9 cellular contexts compared by ENCODE assay signal in genomic region chr20:63942250-63943006, GRCh38. TPM values are rescaled to one million over a fixed set of nuclear protein-coding genes. Genes with fewer than 3 reads are reported as not detected.
DNase-seq lines count a peak whose midpoint lies in the region; ATAC-seq and TF ChIP-seq lines count a peak whose summit lies in the region.
"Had no signal": no experiment of that assay in that cellular context is flagged by ENCODE, and none has a peak within 500 bp of the region (broad histone marks: within the 10 kb centered on the region; RNA-seq: fewer than 3 reads in every experiment).

No MANE protein-coding gene starts in this region.

- H3K4me1 ChIP-seq in RWPE2 (ENCODE audit: insufficient read depth, poor library complexity, severe bottlenecking), result peaks cover 18% of the 10 kb centered on the region

- H3K4me1 Mint-ChIP-seq in dendritic cell treated with granulocyte-macrophage colony-stimulating factor and Interleukin-4, amounts not matched to agents 40 ng/mL and 50 ng/mL, for 4 days (ENCODE audit: low read depth), result peaks cover 53% of the 10 kb centered on the region
- peaks cover 7 to 23% of the 10 kb centered on the region in 2 donors for H3K4me1 Mint-ChIP-seq in natural killer cell

- no peaks in the 10 kb centered on the region for H3K9me3 Mint-ChIP-seq in dendritic cell treated with granulocyte-macrophage colony-stimulating factor and Interleukin-4, amounts not matched to agents 40 ng/mL and 50 ng/mL, for 4 days
- H3K9me3 Mint-ChIP-seq in natural killer cell, result no peaks in the 10 kb centered on the region

- peak overlapping the region; percentile 79 for H3K27ac ChIP-seq in RWPE2 (ENCODE audit: poor library complexity, severe bottlenecking)

- DNase-seq in DMS53 (lab: John Stamatoyannopoulos, UW) (peak; percentile 57), DMS53 treated with DMSO at 0.1 percent for 48 hours (lab: John Stamatoyannopoulos, UW; ENCODE audit: unreplicated experiment) (no peak), RWPE2 (ENCODE audit: low spot score) (peak; percentile 93), natural killer cell (no peak), NCI-H1436 (lab: John Stamatoyannopoulos, UW) (no peak), NCI-H774 (lab: John Stamatoyannopoulos, UW) (no peak)

- TF ChIP-seq CTCF in RWPE2 (IDR thresholded peaks at IDR 0.05; ENCODE audit: poor library complexity, severe bottlenecking) (no peak), natural killer cell (IDR thresholded peaks at IDR 0.05) (no peak)

- no peaks in the 10 kb centered on the region for H3K27me3 ChIP-seq in RWPE2 (ENCODE audit: insufficient read depth, poor library complexity, severe bottlenecking)

- ATAC-seq in RWPE2 (ENCODE audit: low read depth), result peak; percentile 17
- no peak for ATAC-seq in natural killer cell
- no peak for ATAC-seq in HG02884 (IDR thresholded peaks at IDR 0.05; ENCODE audit: unreplicated experiment)

- H3K9me3 ChIP-seq in RWPE2 (ENCODE audit: severe bottlenecking), result no peaks in the 10 kb centered on the region
- H3K9me3 ChIP-seq: A549 had no signal

- H3K4me3 Mint-ChIP-seq in dendritic cell treated with granulocyte-macrophage colony-stimulating factor and Interleukin-4, amounts not matched to agents 40 ng/mL and 50 ng/mL, for 4 days, result peak overlapping the region; percentile 51
- peak overlapping the region; percentile 78 for H3K4me3 Mint-ChIP-seq in natural killer cell

- intact Hi-C loops in dendritic cell treated with granulocyte-macrophage colony-stimulating factor and Interleukin-4, amounts not matched to agents 40 ng/mL and 50 ng/mL, for 4 days (cut with micrococcal nuclease), result loop anchor here (1.0 kb wide), 1 partner anchor 13 kb away; no protein-coding TSS in a partner anchor
- intact Hi-C loops in natural killer cell (cut with micrococcal nuclease), result no loop called here

- H3K27me3 Mint-ChIP-seq in dendritic cell treated with granulocyte-macrophage colony-stimulating factor and Interleukin-4, amounts not matched to agents 40 ng/mL and 50 ng/mL, for 4 days, result no peaks in the 10 kb centered on the region
- H3K27me3 Mint-ChIP-seq in natural killer cell (ENCODE audit: low read depth in 2 of 2), result no peaks in the 10 kb centered on the region

- H3K36me3 ChIP-seq in RWPE2 (ENCODE audit: low read depth), result peaks cover 76% of the 10 kb centered on the region

- peak overlapping the region; percentile 61 for H3K27ac Mint-ChIP-seq in dendritic cell treated with granulocyte-macrophage colony-stimulating factor and Interleukin-4, amounts not matched to agents 40 ng/mL and 50 ng/mL, for 4 days
- peak overlapping the region; percentile 74 to 78 for H3K27ac Mint-ChIP-seq in natural killer cell

- no peak overlapping the region for H3K4me3 ChIP-seq in RWPE2 (ENCODE audit: severe bottlenecking)
- H3K4me3 ChIP-seq: A549 had no signal

- H3K36me3 Mint-ChIP-seq in dendritic cell treated with granulocyte-macrophage colony-stimulating factor and Interleukin-4, amounts not matched to agents 40 ng/mL and 50 ng/mL, for 4 days (ENCODE audit: low read depth), result peaks cover 94% of the 10 kb centered on the region
- no peaks in the 10 kb centered on the region for H3K36me3 Mint-ChIP-seq in natural killer cell

RNA-seq across cellular contexts. Expression of gene UCKL1, which starts 13.8 kb away (rescaled TPM):
- total RNA-seq in natural killer cell, result 10 to 100 TPM; 49.9 to 58.1 (median 49.9) TPM

RNA-seq across cellular contexts. Expression of gene ZNF512B, which starts 27.3 kb away (rescaled TPM):
- 10 to 100 TPM; 11.5 to 16.8 (median 13.8) TPM for total RNA-seq in natural killer cell

RNA-seq across cellular contexts. Expression of gene SAMD10, which starts 37.0 kb away (rescaled TPM):
- 10 to 100 TPM; 15.2 to 22.3 (median 17.6) TPM for total RNA-seq in natural killer cell

RNA-seq across cellular contexts. Expression of gene PRPF6, which starts 38.5 kb away (rescaled TPM):
- total RNA-seq in natural killer cell, result 10 to 100 TPM; 52.7 to 63.0 (median 55.0) TPM

RNA-seq across cellular contexts. Expression of gene DNAJC5, which starts 47.5 kb away (rescaled TPM):
- total RNA-seq in natural killer cell, result 10 to 100 TPM; 27.5 to 45.1 (median 42.8) TPM

Comparison
In these comparisons a context has a peak if more than half of its experiments do, and no peak if none do; other contexts are left out.
1. DNase-seq: peak in DMS53 (single experiment) and RWPE2 (single experiment); none in DMS53 treated with DMSO at 0.1 percent for 48 hours (single experiment), natural killer cell (single experiment), NCI-H1436 (single experiment) and NCI-H774 (single experiment).